ENCODE assay signal across 21 cellular contexts in the genomic region with DNA sequence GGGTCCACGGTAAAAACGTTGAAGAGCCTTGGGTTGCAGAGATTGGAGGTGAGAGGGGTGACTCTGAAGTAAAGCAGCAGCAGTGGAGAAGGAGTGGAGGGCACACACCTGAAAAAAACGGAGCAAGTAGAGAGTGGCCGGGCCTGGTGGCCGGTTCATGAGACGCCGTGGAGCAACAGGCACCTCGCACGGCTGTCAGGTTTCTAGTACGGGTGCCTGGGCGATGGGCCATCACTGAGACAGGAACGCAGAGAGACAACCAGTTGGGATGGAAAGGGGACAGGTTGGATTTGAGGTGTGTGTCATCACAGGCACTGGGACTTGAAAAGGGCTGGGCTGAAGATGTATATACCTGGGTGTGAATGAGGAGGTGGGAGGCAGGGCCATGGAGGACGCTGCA.
"Had no signal": no experiment of that assay in that cellular context is flagged by ENCODE, and none has a peak within 500 bp of the region (broad histone marks: within the 10 kb centered on the region; RNA-seq: fewer than 3 reads in every experiment).

No MANE protein-coding gene starts in this region.

- H3K36me3 Mint-ChIP-seq: naive thymus-derived CD8-positive, alpha-beta T cell had no signal

- H3K27me3 Mint-ChIP-seq: progenitor cell of endocrine pancreas; stimulated activated memory B cell treated with anti-CD40 and anti-IgM and Interleukin-4, amounts not matched to agents 10 μg/mL and 1 μg/mL and 100 μg/mL, for 72 hours had no signal

- H3K27me3 ChIP-seq: heart left ventricle, pancreas, right lobe of liver, spleen, testis, transverse colon had no signal

- H3K27ac ChIP-seq: pancreas, right lobe of liver, spleen, testis had no signal

- H3K4me3 ChIP-seq: heart left ventricle, mucosa of descending colon, pancreas, right lobe of liver, spleen, testis, transverse colon had no signal

- H3K9me3 Mint-ChIP-seq: naive thymus-derived CD8-positive, alpha-beta T cell; neural crest cell; stimulated activated memory B cell treated with anti-CD40 and anti-IgM and Interleukin-4, amounts not matched to agents 10 μg/mL and 1 μg/mL and 100 μg/mL, for 72 hours; stimulated activated naive CD8-positive, alpha-beta T cell treated with anti-CD3 and anti-CD28 coated beads, Interleukin-15, Interleukin-2, amounts not matched to agents 100 ng/mL and 50 ng/mL, for 24 hours had no signal

- H3K9me3 ChIP-seq: heart left ventricle, mucosa of descending colon, pancreas, right lobe of liver, spleen, testis, transverse colon had no signal

- ATAC-seq: esophagus mucosa; heart left ventricle; mucosa of descending colon; naive thymus-derived CD8-positive, alpha-beta T cell; pancreas; right lobe of liver had no signal

- DNase-seq: effector memory CD4-positive, alpha-beta T cell; heart left ventricle; hippocampal formation; mucosa of descending colon; naive thymus-derived CD8-positive, alpha-beta T cell; nucleus accumbens; pancreas; right lobe of liver; spleen; stimulated activated CD4-positive, alpha-beta T cell treated with anti-CD3 and anti-CD28 coated beads, Interleukin-15, amount 100 ng/mL, for 24 hours; stimulated activated CD4-positive, alpha-beta T cell treated with anti-CD3 and anti-CD28 coated beads, Interleukin-1b, Interleukin-23, amount 100 ng/mL, for 48 hours; stimulated activated CD4-positive, alpha-beta T cell treated with anti-CD3 and anti-CD28 coated beads, Interleukin-4, amount 100 ng/mL, for 24 hours; testis; transverse colon had no signal

- H3K4me3 Mint-ChIP-seq: naive thymus-derived CD8-positive, alpha-beta T cell; neural crest cell; stimulated activated memory B cell treated with anti-CD40 and anti-IgM and Interleukin-4, amounts not matched to agents 10 μg/mL and 1 μg/mL and 100 μg/mL, for 72 hours; stimulated activated naive CD8-positive, alpha-beta T cell treated with anti-CD3 and anti-CD28 coated beads, Interleukin-15, Interleukin-2, amounts not matched to agents 100 ng/mL and 50 ng/mL, for 24 hours had no signal

- H3K4me1 ChIP-seq: spleen, testis had no signal

- FAIRE-seq: endometrium, frontal cortex, pancreas had no signal

- H3K27ac Mint-ChIP-seq: progenitor cell of endocrine pancreas; stimulated activated memory B cell treated with anti-CD40 and anti-IgM and Interleukin-4, amounts not matched to agents 10 μg/mL and 1 μg/mL and 100 μg/mL, for 72 hours; stimulated activated naive CD8-positive, alpha-beta T cell treated with anti-CD3 and anti-CD28 coated beads, Interleukin-15, Interleukin-2, amounts not matched to agents 100 ng/mL and 50 ng/mL, for 24 hours had no signal

- H3K36me3 ChIP-seq: heart left ventricle, pancreas, right lobe of liver, spleen, transverse colon had no signal
